12 cellular contexts compared by ENCODE assay signal in genomic region chr7:158413962-158414961, GRCh38.
DNase-seq lines count a peak whose midpoint lies in the region; ATAC-seq and TF ChIP-seq lines count a peak whose summit lies in the region.
"Had no signal": no experiment of that assay in that cellular context is flagged by ENCODE, and none has a peak within 500 bp of the region (broad histone marks: within the 10 kb centered on the region; RNA-seq: fewer than 3 reads in every experiment).

No MANE protein-coding gene starts in this region.

- H3K4me1 ChIP-seq in HAP-1: no peaks in the 10 kb centered on the region

- H3K36me3 ChIP-seq in MG63 (no peaks in the 10 kb centered on the region), HAP-1 (replicated peaks) (no peaks in the 10 kb centered on the region)

- H3K27me3 ChIP-seq in MG63 (no peaks in the 10 kb centered on the region), HAP-1 (ENCODE audit: low read depth) (no peaks in the 10 kb centered on the region)

- H3K36me3 Mint-ChIP-seq in activated T-cell treated with anti-CD3 and anti-CD28 coated beads, Interleukin-2, amount 50 U/mL, for 72 hours (ENCODE audit: insufficient read depth in 2 of 2): peaks cover 0 to 2% of the 10 kb centered on the region in 2 donors
- H3K36me3 Mint-ChIP-seq: IgD-negative memory B cell had no signal

- H3K4me3 ChIP-seq in MG63 (no peak overlapping the region), HAP-1 (no peak overlapping the region)

- TF ChIP-seq CTCF in VCaP (conservative IDR thresholded peaks at IDR 0.05): peak; percentile 13

- in situ Hi-C loops in HAP-1 (cut with MboI; ENCODE audit: low sequenced_read_pairs): no loop called here

- H3K27ac ChIP-seq in VCaP: no peak overlapping the region

- H3K27ac Mint-ChIP-seq in activated T-cell treated with anti-CD3 and anti-CD28 coated beads, Interleukin-2, amount 50 U/mL, for 72 hours: no peak overlapping the region
- H3K27ac Mint-ChIP-seq: B cell; IgD-negative memory B cell; stimulated activated naive CD8-positive, alpha-beta T cell treated with anti-CD3 and anti-CD28 coated beads, Interleukin-15, Interleukin-2, amounts not matched to agents 100 ng/mL and 50 ng/mL, for 24 hours had no signal

- H3K4me3 Mint-ChIP-seq in activated T-cell treated with anti-CD3 and anti-CD28 coated beads, Interleukin-2, amount 50 U/mL, for 72 hours: no peak overlapping the region
- H3K4me3 Mint-ChIP-seq: B cell; IgD-negative memory B cell; stimulated activated naive CD8-positive, alpha-beta T cell treated with anti-CD3 and anti-CD28 coated beads, Interleukin-15, Interleukin-2, amounts not matched to agents 100 ng/mL and 50 ng/mL, for 24 hours had no signal

- no peaks in the 10 kb centered on the region for H3K9me3 ChIP-seq in MG63
- no peaks in the 10 kb centered on the region for H3K9me3 ChIP-seq in HAP-1

- DNase-seq in A172 (ENCODE audit: low spot score) (peak; percentile 60), MG63 (peak; percentile 47), kidney tubule cell (ENCODE audit: low spot score) (peak; percentile 50), HAP-1 (ENCODE audit: low spot score in 2 of 2) (no peak), COLO668 (lab: John Stamatoyannopoulos, UW; ENCODE audit: unreplicated experiment) (no peak)
- no peak for DNase-seq in activated T-cell treated with anti-CD3 and anti-CD28 coated beads, Interleukin-2, amount 50 U/mL, for 72 hours
- DNase-seq: T-helper 9 cell had no signal

- H3K27me3 Mint-ChIP-seq in activated T-cell treated with anti-CD3 and anti-CD28 coated beads, Interleukin-2, amount 50 U/mL, for 72 hours (ENCODE audit: low read depth): no peaks in the 10 kb centered on the region
- H3K27me3 Mint-ChIP-seq: B cell; stimulated activated naive CD8-positive, alpha-beta T cell treated with anti-CD3 and anti-CD28 coated beads, Interleukin-15, Interleukin-2, amounts not matched to agents 100 ng/mL and 50 ng/mL, for 24 hours had no signal

- H3K9me3 Mint-ChIP-seq in activated T-cell treated with anti-CD3 and anti-CD28 coated beads, Interleukin-2, amount 50 U/mL, for 72 hours: peaks cover 3 to 15% of the 10 kb centered on the region in 2 donors

- H3K4me1 Mint-ChIP-seq in activated T-cell treated with anti-CD3 and anti-CD28 coated beads, Interleukin-2, amount 50 U/mL, for 72 hours (ENCODE audit: low read depth): no peaks in the 10 kb centered on the region
- H3K4me1 Mint-ChIP-seq: B cell, IgD-negative memory B cell had no signal

- no peak for ATAC-seq in activated T-cell treated with anti-CD3 and anti-CD28 coated beads, Interleukin-2, amount 50 U/mL, for 72 hours (replicated peaks in 1 of 2)
- ATAC-seq in HG03460 (IDR thresholded peaks at IDR 0.05; ENCODE audit: unreplicated experiment): no peak

Comparison
In these comparisons a context has a peak if more than half of its experiments do, and no peak if none do; other contexts are left out.
1. DNase-seq: peak in A172 (single experiment), MG63 (single experiment) and kidney tubule cell (single experiment); none in HAP-1 (0 of 2), COLO668 (single experiment) and activated T-cell treated with anti-CD3 and anti-CD28 coated beads, Interleukin-2, amount 50 U/mL, for 72 hours (0 of 2).